ENCODE assay signal across 1 cellular context in genomic region chr9:69758981-69759477, GRCh38.
TF ChIP-seq lines count a peak whose summit lies in the region.

No MANE protein-coding gene starts in this region.

TF ChIP-seq in GM12878, 131 proteins besides CTCF, POLR2A, EP300 and RAD21 (continued from another document):
- no peak for TF ChIP-seq ZBTB4 (CRISPR knock-in tag; IDR thresholded peaks at IDR 0.05)
